Comparison of ENCODE assay signal across 8 cellular contexts in the genomic region with DNA sequence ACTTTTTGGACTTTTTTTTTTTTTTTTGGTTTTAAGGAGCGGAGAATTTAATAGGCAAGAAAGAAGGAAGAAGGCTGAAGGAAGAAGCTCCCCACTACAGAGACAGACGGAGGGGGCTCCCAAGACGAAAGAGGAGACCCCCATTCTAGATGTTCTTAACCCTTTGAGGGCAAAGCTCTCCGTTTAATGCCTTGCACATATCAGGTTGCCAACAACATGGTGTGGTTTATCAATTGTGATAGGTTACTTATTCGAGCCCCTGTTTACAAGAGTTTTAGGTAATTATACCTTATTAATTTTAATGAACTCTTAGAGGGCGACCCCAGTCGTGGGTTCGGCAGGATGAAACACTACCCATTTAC. TPM values are rescaled to one million over a fixed set of nuclear protein-coding genes. Genes with fewer than 3 reads are reported as not detected.
DNase-seq lines count a peak whose midpoint lies in the region; ATAC-seq and TF ChIP-seq lines count a peak whose summit lies in the region.

No MANE protein-coding gene starts in this region.

- intact Hi-C loops in adrenal gland (cut with DNase I) (loop anchor here in 1 of 2 donors (10.0 kb wide), 1 partner anchor 259 kb away; a partner anchor contains a TSS), left lung (cut with DNase I) (no loop called here), head of caudate nucleus (cut with DNase I) (loop anchor here (2.0 to 10.0 kb wide), 3 partner anchors 169 to 321 kb away; a partner anchor contains a TSS)

- H3K27ac Mint-ChIP-seq in activated T-cell treated with anti-CD3 and anti-CD28 coated beads, Interleukin-2, amount 50 U/mL, for 24 hours: peak overlapping the region; percentile 98

- H3K9me3 Mint-ChIP-seq in activated T-cell treated with anti-CD3 and anti-CD28 coated beads, Interleukin-2, amount 50 U/mL, for 24 hours: no peaks in the 10 kb centered on the region

- H3K36me3 ChIP-seq in adrenal gland (replicated peaks in 1 of 2) (no peaks in the 10 kb centered on the region), left lung (no peaks in the 10 kb centered on the region), thymus (ENCODE audit: control insufficient read depth, insufficient read depth) (no peaks in the 10 kb centered on the region)

- H3K27me3 Mint-ChIP-seq in activated T-cell treated with anti-CD3 and anti-CD28 coated beads, Interleukin-2, amount 50 U/mL, for 24 hours: no peaks in the 10 kb centered on the region

- peaks cover 13% of the 10 kb centered on the region for H3K36me3 Mint-ChIP-seq in activated T-cell treated with anti-CD3 and anti-CD28 coated beads, Interleukin-2, amount 50 U/mL, for 24 hours (ENCODE audit: low read depth)

- TF ChIP-seq POLR2A in adrenal gland (IDR thresholded peaks at IDR 0.05): no peak

- peaks cover 26 to 28% of the 10 kb centered on the region in 2 donors for H3K4me1 ChIP-seq in adrenal gland (replicated peaks in 1 of 2)
- H3K4me1 ChIP-seq in left lung: peaks cover 14 to 34% of the 10 kb centered on the region in 2 donors
- peaks cover 11% of the 10 kb centered on the region for H3K4me1 ChIP-seq in thymus (ENCODE audit: control insufficient read depth, insufficient read depth, low read length)

- no peak for DNase-seq in activated T-cell treated with anti-CD3 and anti-CD28 coated beads, Interleukin-2, amount 50 U/mL, for 24 hours
- DNase-seq in activated T-cell treated with anti-CD3 and anti-CD28 coated beads, Interleukin-2, amount 50 U/mL, for 1 hour: no peak
- DNase-seq in adrenal gland (no peak), left lung (no peak), GM19240 (ENCODE audit: insufficient read length, low spot score) (no peak), head of caudate nucleus (no peak)

- H3K9me3 ChIP-seq in adrenal gland (replicated peaks in 1 of 3): no peaks in the 10 kb centered on the region
- no peaks in the 10 kb centered on the region for H3K9me3 ChIP-seq in left lung
- no peaks in the 10 kb centered on the region for H3K9me3 ChIP-seq in thymus (ENCODE audit: control insufficient read depth)

- ATAC-seq in left lung: no peak
- ATAC-seq in GM18867 (IDR thresholded peaks at IDR 0.05; ENCODE audit: unreplicated experiment): no peak

- no peaks in the 10 kb centered on the region for H3K27me3 ChIP-seq in adrenal gland
- no peaks in the 10 kb centered on the region for H3K27me3 ChIP-seq in left lung
- no peaks in the 10 kb centered on the region for H3K27me3 ChIP-seq in thymus (ENCODE audit: control insufficient read depth, insufficient read depth)

- TF ChIP-seq CTCF in adrenal gland (IDR thresholded peaks at IDR 0.05): no peak
- no peak for TF ChIP-seq CTCF in left lung (IDR thresholded peaks at IDR 0.05)

- peak overlapping the region; percentile 96 to 100 (median 99) for H3K27ac ChIP-seq in adrenal gland
- H3K27ac ChIP-seq in left lung: peak overlapping the region; percentile 92 to 99
- no peak overlapping the region for H3K27ac ChIP-seq in thymus (ENCODE audit: low read depth)

- H3K4me3 ChIP-seq in adrenal gland (peak overlapping the region in 2 of 4 donors; percentile 86 to 90), left lung (peak overlapping the region; percentile 49 to 88), thymus (ENCODE audit: low read length) (peak overlapping the region; percentile 98)

- WGBS in adrenal gland, 4 donors: 8 to 10% (median 10%) methylated on average over 8 of the region's 8 CpGs
- 28% methylated on average over 8 of the region's 8 CpGs for WGBS in thymus

- peaks cover 38% of the 10 kb centered on the region for H3K4me1 Mint-ChIP-seq in activated T-cell treated with anti-CD3 and anti-CD28 coated beads, Interleukin-2, amount 50 U/mL, for 24 hours (ENCODE audit: low read depth)

- peak overlapping the region; percentile 95 for H3K4me3 Mint-ChIP-seq in activated T-cell treated with anti-CD3 and anti-CD28 coated beads, Interleukin-2, amount 50 U/mL, for 24 hours

RNA-seq across cellular contexts. Expression of a gene that starts 1.2 kb away (rescaled TPM):
- total RNA-seq in adrenal gland (10 to 100 TPM; 13.5 to 23.2 (median 21.4) TPM), left lung (10 to 100 TPM; 12.7 to 13.7 TPM)
- polyA plus RNA-seq in adrenal gland (10 to 100 TPM in 1 of 3 donors, 1 to 10 TPM in 2; 6.0 to 14.7 (median 8.3) TPM), thymus (12.3 TPM)
